ENCODE assay signal across 8 cellular contexts in genomic region chr11:65553301-65554001, GRCh38. TPM values are rescaled to one million over a fixed set of nuclear protein-coding genes. Genes with fewer than 3 reads are reported as not detected.
A peak's percentile ranks its signal among the peaks of the same experiment; 100 is the strongest.
DNase-seq lines count a peak whose midpoint lies in the region; ATAC-seq lines count a peak whose summit lies in the region.

No MANE protein-coding gene starts in this region.

- H3K4me3 ChIP-seq in aorta (ENCODE audit: low read length in 2 of 2): no peak overlapping the region

- no peaks in the 10 kb centered on the region for H3K9me3 Mint-ChIP-seq in stimulated activated naive CD8-positive, alpha-beta T cell treated with anti-CD3 and anti-CD28 coated beads, Interleukin-15, amount 100 ng/mL, for 72 hours

- intact Hi-C loops in aorta (cut with DNase I): no loop called here

- DNase-seq in NCI-H82 (lab: John Stamatoyannopoulos, UW): peak; percentile 65
- no peak for DNase-seq in NCI-H82 treated with DMSO at 0.1 percent for 48 hours (lab: John Stamatoyannopoulos, UW; ENCODE audit: unreplicated experiment)
- peak; percentile 75 for DNase-seq in UCSD-AML1 (lab: John Stamatoyannopoulos, UW; ENCODE audit: unreplicated experiment)
- peak; percentile 67 for DNase-seq in effector CD8-positive, alpha-beta T cell (lab: John Stamatoyannopoulos, UW)
- DNase-seq in stimulated activated naive CD8-positive, alpha-beta T cell treated with anti-CD3 and anti-CD28 coated beads, Interleukin-15, amount 100 ng/mL, for 72 hours: peak in 1 of 2 donors; percentile 73
- no peak for DNase-seq in aorta

- H3K4me1 ChIP-seq in aorta (ENCODE audit: control insufficient read depth in 1 of 2, insufficient read depth in 2 of 2, low read length in 2 of 2): no peaks in the 10 kb centered on the region

- peaks cover 82% of the 10 kb centered on the region for H3K4me1 Mint-ChIP-seq in stimulated activated naive CD8-positive, alpha-beta T cell treated with anti-CD3 and anti-CD28 coated beads, Interleukin-15, amount 100 ng/mL, for 72 hours

- WGBS in aorta, 2 donors: 59 to 61% methylated on average over 36 to 37 of the region's 37 CpGs

- H3K27ac Mint-ChIP-seq in stimulated activated naive CD8-positive, alpha-beta T cell treated with anti-CD3 and anti-CD28 coated beads, Interleukin-15, amount 100 ng/mL, for 72 hours: no peak overlapping the region

- H3K27me3 Mint-ChIP-seq in stimulated activated naive CD8-positive, alpha-beta T cell treated with anti-CD3 and anti-CD28 coated beads, Interleukin-15, amount 100 ng/mL, for 72 hours: no peaks in the 10 kb centered on the region

- no peak overlapping the region for H3K27ac ChIP-seq in aorta (ENCODE audit: low read depth in 1 of 2, low read length in 2 of 2)

- H3K9me3 ChIP-seq in aorta (ENCODE audit: control insufficient read depth, low read length): no peaks in the 10 kb centered on the region

- H3K4me3 Mint-ChIP-seq in stimulated activated naive CD8-positive, alpha-beta T cell treated with anti-CD3 and anti-CD28 coated beads, Interleukin-15, amount 100 ng/mL, for 72 hours: peak overlapping the region in 1 of 2 donors; percentile 91

- H3K27me3 ChIP-seq in aorta (ENCODE audit: control insufficient read depth in 1 of 2, insufficient read depth in 2 of 2, low read length in 1 of 2): no peaks in the 10 kb centered on the region

- peak; percentile 63 for ATAC-seq in stimulated activated naive CD8-positive, alpha-beta T cell treated with anti-CD3 and anti-CD28 coated beads, Interleukin-15, amount 100 ng/mL, for 72 hours
- ATAC-seq in HG02588 (IDR thresholded peaks at IDR 0.05; ENCODE audit: unreplicated experiment) (no peak), aorta (ENCODE audit: low FRiP score) (no peak), GM18520 (IDR thresholded peaks at IDR 0.05; ENCODE audit: unreplicated experiment) (no peak)

- H3K36me3 ChIP-seq in aorta (ENCODE audit: control insufficient read depth in 1 of 2, insufficient read depth in 2 of 2, low read length in 1 of 2): peaks cover 0 to 2% of the 10 kb centered on the region in 2 donors

RNA-seq across cellular contexts. Expression of gene LTBP3, which starts 4.7 kb away (rescaled TPM):
- total RNA-seq in aorta: 100 to 1,000 TPM; 280 to 473 TPM
- 100 to 1,000 TPM in 1 of 2 donors, 10 to 100 TPM in 1; 40.1 to 467 TPM for polyA plus RNA-seq in aorta

RNA-seq across cellular contexts. Expression of gene ZNRD2, which starts 16.8 kb away (rescaled TPM):
- total RNA-seq in aorta: 10 to 100 TPM; 21.7 to 29.3 TPM
- polyA plus RNA-seq in aorta: 10 to 100 TPM; 37.1 to 42.5 TPM

RNA-seq across cellular contexts. Expression of gene FAM89B, which starts 18.9 kb away (rescaled TPM):
- total RNA-seq in aorta: 10 to 100 TPM; 49.5 to 64.3 TPM
- 10 to 100 TPM; 67.5 to 83.4 TPM for polyA plus RNA-seq in aorta

RNA-seq across cellular contexts. Expression of gene EHBP1L1, which starts 22.4 kb away (rescaled TPM):
- 100 to 1,000 TPM; 235 to 266 TPM for total RNA-seq in aorta
- 100 to 1,000 TPM in 1 of 2 donors, 10 to 100 TPM in 1; 53.2 to 316 TPM for polyA plus RNA-seq in aorta

RNA-seq across cellular contexts. Expression of gene SCYL1, which starts 28.6 kb away (rescaled TPM):
- 10 to 100 TPM; 74.0 to 74.4 TPM for total RNA-seq in aorta
- polyA plus RNA-seq in aorta: 10 to 100 TPM; 31.3 to 98.9 TPM

Comparison
In these comparisons a context has a peak if more than half of its experiments do, and no peak if none do; other contexts are left out.
1. DNase-seq: peak in NCI-H82 (single experiment), UCSD-AML1 (single experiment) and effector CD8-positive, alpha-beta T cell (single experiment); none in NCI-H82 treated with DMSO at 0.1 percent for 48 hours (single experiment) and aorta (0 of 2).